Comparison of ENCODE assay signal across 12 cellular contexts in genomic region chr3:30269751-30270445, GRCh38.
DNase-seq lines count a peak whose midpoint lies in the region; ATAC-seq and TF ChIP-seq lines count a peak whose summit lies in the region.
"Had no signal": no experiment of that assay in that cellular context is flagged by ENCODE, and none has a peak within 500 bp of the region (broad histone marks: within the 10 kb centered on the region; RNA-seq: fewer than 3 reads in every experiment).

No MANE protein-coding gene starts in this region.

- no peaks in the 10 kb centered on the region for H3K4me1 ChIP-seq in upper lobe of right lung
- H3K4me1 ChIP-seq: foreskin keratinocyte had no signal

- no peak overlapping the region for H3K27ac ChIP-seq in upper lobe of right lung
- H3K27ac ChIP-seq: foreskin keratinocyte had no signal

- H3K4me3 Mint-ChIP-seq in activated CD4-positive, alpha-beta memory T cell treated with anti-CD3 and anti-CD28 coated beads for 36 hours, result no peak overlapping the region

- H3K27me3 ChIP-seq in upper lobe of right lung, result no peaks in the 10 kb centered on the region
- H3K27me3 ChIP-seq: foreskin keratinocyte had no signal

- H3K4me1 Mint-ChIP-seq in activated CD4-positive, alpha-beta memory T cell treated with anti-CD3 and anti-CD28 coated beads for 36 hours (ENCODE audit: low read depth), result no peaks in the 10 kb centered on the region

- intact Hi-C loops in upper lobe of right lung (cut with DNase I), result no loop called here
- intact Hi-C loops in activated CD4-positive, alpha-beta memory T cell treated with anti-CD3 and anti-CD28 coated beads for 36 hours (cut with micrococcal nuclease), result no loop called here
- intact Hi-C loops in left cardiac atrium (cut with DNase I), result no loop called here

- no peaks in the 10 kb centered on the region for H3K9me3 ChIP-seq in upper lobe of right lung

- H3K36me3 ChIP-seq in upper lobe of right lung, result no peaks in the 10 kb centered on the region

- no peak overlapping the region for H3K27ac Mint-ChIP-seq in activated CD4-positive, alpha-beta memory T cell treated with anti-CD3 and anti-CD28 coated beads for 36 hours

- CTCF ChIA-PET in activated CD4-positive, alpha-beta memory T cell treated with anti-CD3 and anti-CD28 coated beads for 36 hours (lab: Charles Lee), result no interaction called here

- no peak for TF ChIP-seq CTCF in upper lobe of right lung (IDR thresholded peaks at IDR 0.05)

- H3K4me3 ChIP-seq in upper lobe of right lung, result no peak overlapping the region
- H3K4me3 ChIP-seq: lung had no signal

- peaks cover 2% of the 10 kb centered on the region for H3K36me3 Mint-ChIP-seq in activated CD4-positive, alpha-beta memory T cell treated with anti-CD3 and anti-CD28 coated beads for 36 hours

- peak; percentile 19 for DNase-seq in SKM-1 (lab: John Stamatoyannopoulos, UW; ENCODE audit: unreplicated experiment)
- no peak for DNase-seq in upper lobe of right lung
- no peak for DNase-seq in activated CD4-positive, alpha-beta memory T cell treated with anti-CD3 and anti-CD28 coated beads for 36 hours
- DNase-seq in left cardiac atrium, result no peak
- no peak for DNase-seq in activated T-cell treated with anti-CD3 and anti-CD28 coated beads, Interleukin-2, amount 50 U/mL, for 1 hour
- DNase-seq: cerebellar nuclear complex, EL, foreskin keratinocyte, NCI-H1105 had no signal

- POLR2A ChIA-PET in activated CD4-positive, alpha-beta memory T cell treated with anti-CD3 and anti-CD28 coated beads for 36 hours (lab: Charles Lee), result no interaction called here

- peaks cover 8% of the 10 kb centered on the region for H3K9me3 Mint-ChIP-seq in activated CD4-positive, alpha-beta memory T cell treated with anti-CD3 and anti-CD28 coated beads for 36 hours

- no peaks in the 10 kb centered on the region for H3K27me3 Mint-ChIP-seq in activated CD4-positive, alpha-beta memory T cell treated with anti-CD3 and anti-CD28 coated beads for 36 hours

- peak; percentile 84 for ATAC-seq in GM19452 (IDR thresholded peaks at IDR 0.05; ENCODE audit: unreplicated experiment)
- peak; percentile 90 for ATAC-seq in HG03159 (IDR thresholded peaks at IDR 0.05; ENCODE audit: unreplicated experiment)
- ATAC-seq in upper lobe of right lung, result peak; percentile 63
- no peak for ATAC-seq in left cardiac atrium
- ATAC-seq: foreskin keratinocyte had no signal

Comparison
In these comparisons a context has a peak if more than half of its experiments do, and no peak if none do; other contexts are left out.
1. ATAC-seq: peak in GM19452 (single experiment), HG03159 (single experiment) and upper lobe of right lung (single experiment); none in left cardiac atrium (0 of 2).